In the genomic region with DNA sequence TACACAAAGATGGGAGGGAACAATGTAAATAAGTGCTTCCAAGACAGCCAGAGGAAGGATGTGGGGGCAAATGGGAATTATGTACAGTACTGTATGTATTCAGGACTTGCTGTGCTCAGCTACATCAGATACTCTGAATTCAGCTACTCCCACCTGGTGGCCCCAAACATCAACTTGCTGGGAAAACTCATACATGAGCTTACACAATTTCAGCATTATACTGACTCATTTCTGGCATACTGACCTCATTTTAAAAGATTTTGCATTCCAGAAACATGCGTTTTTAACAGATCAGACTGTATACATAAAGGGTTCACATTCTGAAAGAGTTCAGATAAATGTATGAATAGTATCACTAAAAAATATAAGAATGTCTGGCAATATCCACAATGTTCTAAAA, we compare ENCODE assay signal across 15 cellular contexts. TPM values are rescaled to one million over a fixed set of nuclear protein-coding genes. Genes with fewer than 3 reads are reported as not detected.
DNase-seq lines count a peak whose midpoint lies in the region; ATAC-seq and TF ChIP-seq lines count a peak whose summit lies in the region.
"Had no signal": no experiment of that assay in that cellular context is flagged by ENCODE, and none has a peak within 500 bp of the region (broad histone marks: within the 10 kb centered on the region; RNA-seq: fewer than 3 reads in every experiment).

No MANE protein-coding gene starts in this region.

- POLR2A ChIA-PET in AG04450 (lab: Yijun Ruan, JAX) = no interaction called here

- TF ChIP-seq POLR2A in lower leg skin (IDR thresholded peaks at IDR 0.05) = no peak

- H3K36me3 ChIP-seq in adipocyte (ENCODE audit: control insufficient read depth, insufficient read depth, low read length, severe bottlenecking) (no peaks in the 10 kb centered on the region), hepatocyte (replicated peaks; ENCODE audit: insufficient read depth, low read depth) (no peaks in the 10 kb centered on the region)

- WGBS in hepatocyte (ENCODE audit: low lambda C conversion rate, missing lambda C conversion rate) = 38% methylated on average over 1 of the region's 1 CpG
- WGBS in lower leg skin, 2 donors = 71 to 73% methylated on average over 1 of the region's 1 CpG

- H4K20me1 ChIP-seq in hepatocyte (ENCODE audit: insufficient read depth, poor library complexity, severe bottlenecking) = no peaks in the 10 kb centered on the region

- no peak for ATAC-seq in HG03045 (IDR thresholded peaks at IDR 0.05; ENCODE audit: unreplicated experiment)
- ATAC-seq: right cardiac atrium had no signal

- no peak overlapping the region for H2AFZ ChIP-seq in hepatocyte

- no peaks in the 10 kb centered on the region for H3K9me2 ChIP-seq in hepatocyte (replicated peaks; ENCODE audit: insufficient read depth)

- H3K27ac ChIP-seq in AG04450 (ENCODE audit: low read depth, low read length) (no peak overlapping the region), hepatocyte (no peak overlapping the region)

- DNase-seq in AG04450 (ENCODE audit: low read depth, low spot score) (no peak), HPDE6-E6E7 (ENCODE audit: extremely low spot score) (peak; percentile 28), adipocyte (ENCODE audit: low read depth) (peak; percentile 62), hepatocyte (ENCODE audit: low spot score) (peak; percentile 59), lower leg skin (ENCODE audit: low spot score in 2 of 2) (no peak), iPS-NIHi7 (ENCODE audit: extremely low spot score) (no peak), ecto neural progenitor cell (ENCODE audit: low spot score) (no peak)
- DNase-seq: activated CD4-positive, CD25-positive, alpha-beta regulatory T cell treated with anti-CD3 and anti-CD28 coated beads, Interleukin-2, amount 50 U/mL, for 72 hours; activated effector memory CD4-positive, alpha-beta T cell treated with Interleukin-2 at 50 U/mL for 16 hours; right cardiac atrium had no signal

- no peak overlapping the region for H3K4me3 ChIP-seq in AG04450 (ENCODE audit: low read depth, low read length)
- H3K4me3 ChIP-seq in adipocyte (ENCODE audit: low read length) = no peak overlapping the region
- no peak overlapping the region for H3K4me3 ChIP-seq in hepatocyte
- no peak overlapping the region for H3K4me3 ChIP-seq in lower leg skin (ENCODE audit: low read depth, poor library complexity, severe bottlenecking)

- CTCF ChIA-PET in AG04450 (lab: Charles Lee) = interaction anchor here (0.5 kb wide), 2 partner anchors 144 to 716 kb away, joined by 3 to 4 read pairs; no protein-coding TSS in a partner anchor

- no peak overlapping the region for H3K9ac ChIP-seq in adipocyte (ENCODE audit: low read length)

- H3K79me2 ChIP-seq in hepatocyte = peaks cover 35% of the 10 kb centered on the region

- H3K9me3 ChIP-seq in AG04450 (ENCODE audit: control insufficient read depth, insufficient read depth, low read length) (no peaks in the 10 kb centered on the region), adipocyte (ENCODE audit: control insufficient read depth, low read length) (no peaks in the 10 kb centered on the region), hepatocyte (ENCODE audit: low read depth) (no peaks in the 10 kb centered on the region)

- H3K4me2 ChIP-seq in hepatocyte = peak overlapping the region; percentile 82

- H3K4me1 ChIP-seq in adipocyte (ENCODE audit: control insufficient read depth, insufficient read depth, low read length) (peaks cover 3% of the 10 kb centered on the region), hepatocyte (ENCODE audit: insufficient read depth) (peaks cover 21% of the 10 kb centered on the region)

- intact Hi-C loops in lower leg skin (cut with DNase I; ENCODE audit: low total_unique reads) = no loop called here

- peak; percentile 15; the same call in 1 of the 2 replicates for TF ChIP-seq CTCF in AG04450 (IDR thresholded peaks at IDR 0.05; ENCODE audit: low read depth, low read length)
- peak; percentile 21 for TF ChIP-seq CTCF in hepatocyte (IDR thresholded peaks at IDR 0.05; ENCODE audit: poor library complexity)
- TF ChIP-seq CTCF in lower leg skin (IDR thresholded peaks at IDR 0.05) = no peak

- H3K27me3 ChIP-seq in AG04450 (ENCODE audit: control insufficient read depth, insufficient read depth, low read length) (peaks cover 3% of the 10 kb centered on the region), adipocyte (replicated peaks; ENCODE audit: control insufficient read depth, insufficient read depth, low read length) (no peaks in the 10 kb centered on the region), hepatocyte (no peaks in the 10 kb centered on the region)

RNA-seq across cellular contexts. Expression of a gene that starts 59.7 kb away (rescaled TPM):
- not detected in 2 replicates for polyA plus RNA-seq in AG04450 (2011; rRNA removed)
- not detected in 2 replicates for polyA minus RNA-seq in AG04450 (2011; rRNA and poly(A)+ RNA removed)
- total RNA-seq in hepatocyte = not detected in 2 replicates
- polyA plus RNA-seq in hepatocyte = not detected in 2 replicates
- total RNA-seq in lower leg skin = not detected
- total RNA-seq: dermis microvascular lymphatic vessel endothelial cell, mononuclear cell, right cardiac atrium had no signal
- polyA plus RNA-seq: BJ, IgD-negative memory B cell, right cardiac atrium had no signal

Comparison
In these comparisons a context has a peak if more than half of its experiments do, and no peak if none do; other contexts are left out.
1. DNase-seq: peak in HPDE6-E6E7 (single experiment), adipocyte (single experiment) and hepatocyte (single experiment); none in AG04450 (single experiment), lower leg skin (0 of 2), iPS-NIHi7 (single experiment) and ecto neural progenitor cell (single experiment).
2. CTCF ChIP-seq: peak in AG04450 (single experiment) and hepatocyte (single experiment); none in lower leg skin (0 of 3).